ENCODE assay signal across 1 cellular context in the genomic region with DNA sequence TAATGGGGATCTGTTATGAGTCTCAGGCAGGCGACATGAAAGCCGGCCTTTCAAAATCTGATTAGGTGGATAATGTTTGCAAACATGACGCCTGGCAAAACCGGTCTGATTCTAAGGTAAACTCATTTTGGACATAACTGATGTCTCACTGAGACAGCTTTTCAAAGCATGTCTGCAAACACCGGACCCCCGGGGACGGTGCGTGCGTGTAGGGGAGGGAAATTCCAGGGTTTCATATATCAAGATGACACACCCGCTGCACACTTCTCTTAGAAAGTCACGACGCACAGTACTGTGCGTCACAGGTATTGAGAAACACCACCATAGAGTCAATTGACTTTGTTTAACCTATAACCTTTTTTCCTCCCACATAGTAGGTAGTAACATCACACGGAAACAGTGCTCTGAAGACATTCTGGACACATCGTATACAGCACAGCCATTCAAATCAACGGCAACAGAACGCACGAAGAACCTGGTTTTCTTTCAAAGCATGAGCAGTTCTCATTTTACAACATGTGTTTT.
TF ChIP-seq lines count a peak whose summit lies in the region.

No MANE protein-coding gene starts in this region.

TF ChIP-seq in A549, 52 proteins besides CTCF, POLR2A, EP300 and RAD21 (continued from another document):
- TF ChIP-seq REST (IDR thresholded peaks at IDR 0.05) (no peak), MYC (IDR thresholded peaks at IDR 0.05; ENCODE audit: borderline replicate concordance, low read length) (no peak; the same call in 1 of the 2 replicates), SMC3 (IDR thresholded peaks at IDR 0.05) (peak; percentile 48; the same call in 2 of the 3 replicates), GATA3 (IDR thresholded peaks at IDR 0.05; ENCODE audit: borderline replicate concordance) (peak; percentile 100), FOSB (CRISPR knock-in tag; IDR thresholded peaks at IDR 0.05) (peak; percentile 95), TFCP2L1 (CRISPR knock-in tag; IDR thresholded peaks at IDR 0.05) (peak; percentile 33), JUN (IDR thresholded peaks at IDR 0.05) (peak; percentile 100), FOXS1 (CRISPR knock-in tag; IDR thresholded peaks at IDR 0.05) (peak; percentile 94), JUNB (IDR thresholded peaks at IDR 0.05) (peak; percentile 99), BCL3 (IDR thresholded peaks at IDR 0.05) (peak; percentile 98; the same call in 2 of the 3 replicates), EHF (CRISPR knock-in tag; IDR thresholded peaks at IDR 0.05) (peak; percentile 95), HOXB5 (CRISPR knock-in tag; IDR thresholded peaks at IDR 0.05) (peak; percentile 99), MAFK (IDR thresholded peaks at IDR 0.05; ENCODE audit: partially characterized antibody) (peak; percentile 49), ESRRA (IDR thresholded peaks at IDR 0.05; ENCODE audit: borderline replicate concordance, low read length) (0 out of 2 replicates have a peak, but pooled peaks have one; percentile 36), HDAC2 (IDR thresholded peaks at IDR 0.05) (no peak), RCOR1 (IDR thresholded peaks at IDR 0.05; ENCODE audit: low read depth, low read length) (no peak)
- TF ChIP-seq, protein P1, sequence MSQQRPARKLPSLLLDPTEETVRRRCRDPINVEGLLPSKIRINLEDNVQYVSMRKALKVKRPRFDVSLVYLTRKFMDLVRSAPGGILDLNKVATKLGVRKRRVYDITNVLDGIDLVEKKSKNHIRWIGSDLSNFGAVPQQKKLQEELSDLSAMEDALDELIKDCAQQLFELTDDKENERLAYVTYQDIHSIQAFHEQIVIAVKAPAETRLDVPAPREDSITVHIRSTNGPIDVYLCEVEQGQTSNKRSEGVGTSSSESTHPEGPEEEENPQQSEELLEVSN (IDR thresholded peaks at IDR 0.05; ENCODE audit: borderline replicate concordance, low read depth), result 0 out of 2 replicates have a peak, but pooled peaks have one; percentile 54
- TF ChIP-seq, protein P2, sequence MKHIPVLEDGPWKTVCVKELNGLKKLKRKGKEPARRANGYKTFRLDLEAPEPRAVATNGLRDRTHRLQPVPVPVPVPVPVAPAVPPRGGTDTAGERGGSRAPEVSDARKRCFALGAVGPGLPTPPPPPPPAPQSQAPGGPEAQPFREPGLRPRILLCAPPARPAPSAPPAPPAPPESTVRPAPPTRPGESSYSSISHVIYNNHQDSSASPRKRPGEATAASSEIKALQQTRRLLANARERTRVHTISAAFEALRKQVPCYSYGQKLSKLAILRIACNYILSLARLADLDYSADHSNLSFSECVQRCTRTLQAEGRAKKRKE (CRISPR knock-in tag; IDR thresholded peaks at IDR 0.05; ENCODE audit: low read depth), result peak; percentile 90
- TF ChIP-seq, protein P3, sequence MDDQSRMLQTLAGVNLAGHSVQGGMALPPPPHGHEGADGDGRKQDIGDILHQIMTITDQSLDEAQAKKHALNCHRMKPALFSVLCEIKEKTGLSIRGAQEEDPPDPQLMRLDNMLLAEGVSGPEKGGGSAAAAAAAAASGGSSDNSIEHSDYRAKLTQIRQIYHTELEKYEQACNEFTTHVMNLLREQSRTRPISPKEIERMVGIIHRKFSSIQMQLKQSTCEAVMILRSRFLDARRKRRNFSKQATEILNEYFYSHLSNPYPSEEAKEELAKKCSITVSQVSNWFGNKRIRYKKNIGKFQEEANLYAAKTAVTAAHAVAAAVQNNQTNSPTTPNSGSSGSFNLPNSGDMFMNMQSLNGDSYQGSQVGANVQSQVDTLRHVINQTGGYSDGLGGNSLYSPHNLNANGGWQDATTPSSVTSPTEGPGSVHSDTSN (IDR thresholded peaks at IDR 0.05), result peak; percentile 92
